In genomic region chr17:56913867-56914640, GRCh38 we compare ENCODE assay signal across 1 cellular context.
A peak's percentile ranks its signal among the peaks of the same experiment; 100 is the strongest.
TF ChIP-seq lines count a peak whose summit lies in the region.

TSS of gene TRIM25 (minus strand) at chr17:56914049. CDS start at chr17:56913988, 61 bp downstream.

TF ChIP-seq in GM23338, 12 proteins besides CTCF, POLR2A, EP300 and RAD21:
- no peak for TF ChIP-seq ZNF462 (CRISPR knock-in tag; IDR thresholded peaks at IDR 0.05)
- TF ChIP-seq NANOG (IDR thresholded peaks at IDR 0.05; ENCODE audit: borderline replicate concordance) = no peak
- 0 out of 2 replicates have a peak, but pooled peaks have one; percentile 13 for TF ChIP-seq ETS1 (IDR thresholded peaks at IDR 0.05)
- no peak for TF ChIP-seq ZNF114 (CRISPR knock-in tag; IDR thresholded peaks at IDR 0.05)
- peak; percentile 94 for TF ChIP-seq POLR2AphosphoS5 (IDR thresholded peaks at IDR 0.05; ENCODE audit: low read depth)
- no peak for TF ChIP-seq EZH2 (IDR thresholded peaks at IDR 0.05; ENCODE audit: low read depth, unreplicated experiment)
- TF ChIP-seq ZNF331 (CRISPR knock-in tag; IDR thresholded peaks at IDR 0.05; ENCODE audit: low read depth) = no peak
- no peak for TF ChIP-seq JUNB (IDR thresholded peaks at IDR 0.05; ENCODE audit: unreplicated experiment)
- TF ChIP-seq REST (IDR thresholded peaks at IDR 0.05; ENCODE audit: unreplicated experiment) = no peak
- no peak for TF ChIP-seq STAT1 (IDR thresholded peaks at IDR 0.05; ENCODE audit: unreplicated experiment)
- TF ChIP-seq EZH2phosphoT487 (IDR thresholded peaks at IDR 0.05; ENCODE audit: unreplicated experiment) = no peak
- no peak for TF ChIP-seq CREB1 (CRISPR knock-in tag; IDR thresholded peaks at IDR 0.05; ENCODE audit: low read depth)
